ENCODE assay signal across 23 cellular contexts in the genomic region with DNA sequence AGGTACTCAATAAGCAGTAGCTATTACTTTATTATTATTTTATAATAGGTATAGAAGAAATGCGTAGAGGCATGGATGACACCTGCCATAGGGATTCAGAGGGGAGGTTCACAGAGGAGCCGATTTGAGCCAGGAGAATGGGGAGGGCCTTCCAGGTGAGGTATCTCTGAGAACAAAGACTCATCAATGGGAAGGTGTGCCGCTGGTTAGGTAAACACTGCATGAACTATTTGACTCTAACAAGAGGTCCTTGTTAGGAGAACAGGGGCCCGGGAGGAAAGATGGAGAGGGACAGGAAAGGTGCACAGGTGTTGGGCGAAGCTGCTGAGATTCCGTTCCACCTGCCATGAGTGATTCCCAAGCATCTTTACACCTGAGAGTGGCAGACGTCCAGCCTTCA. TPM values are rescaled to one million over a fixed set of nuclear protein-coding genes. Genes with fewer than 3 reads are reported as not detected.
"Had no signal": no experiment of that assay in that cellular context is flagged by ENCODE, and none has a peak within 500 bp of the region (broad histone marks: within the 10 kb centered on the region; RNA-seq: fewer than 3 reads in every experiment).

No MANE protein-coding gene starts in this region.

- H3K4me1 ChIP-seq: colonic mucosa, tibial artery had no signal

- H3K27ac Mint-ChIP-seq: nephron progenitor cell had no signal

- H3K36me3 ChIP-seq: brain microvascular endothelial cell, colonic mucosa, gastrocnemius medialis, left ventricle myocardium inferior, tibial artery had no signal

- H3K4me3 Mint-ChIP-seq: activated T-cell treated with anti-CD3 and anti-CD28 coated beads, Interleukin-2, amount 50 U/mL, for 4 hours; nephron progenitor cell had no signal

- ATAC-seq: activated CD4-positive, CD25-positive, alpha-beta regulatory T cell treated with anti-CD3 and anti-CD28 coated beads, Interleukin-2, amount 50 U/mL, for 24 hours; activated T-cell treated with anti-CD3 and anti-CD28 coated beads, Interleukin-2, amount 50 U/mL, for 4 hours; gastrocnemius medialis had no signal

- DNase-seq: activated CD4-positive, alpha-beta T cell treated with anti-CD3 and anti-CD28 coated beads, Interleukin-2, amount 50 U/mL, for 1 hour; activated CD8-positive, alpha-beta memory T cell treated with anti-CD3 and anti-CD28 coated beads, Interleukin-2, amount 50 U/mL, for 4 hours; activated naive CD4-positive, alpha-beta T cell treated with anti-CD3 and anti-CD28 coated beads, Interleukin-2, amount 50 U/mL, for 16 hours; activated T-cell treated with anti-CD3 and anti-CD28 coated beads, Interleukin-2, amount 50 U/mL, for 4 hours; aorta; brain microvascular endothelial cell; central memory CD4-positive, alpha-beta T cell; colonic mucosa; gastrocnemius medialis; head of caudate nucleus; left ventricle myocardium inferior; mammary epithelial cell; nephron progenitor cell; nucleus accumbens; posterior cingulate gyrus; stimulated activated CD4-positive, alpha-beta T cell treated with anti-CD3 and anti-CD28 coated beads, Interleukin-12 subunit alpha, Interleukin-12 subunit beta, amount 100 ng/mL, for 4 hours; stimulated activated CD4-positive, alpha-beta T cell treated with anti-CD3 and anti-CD28 coated beads, Interleukin-1b, Interleukin-23, amount 100 ng/mL, for 48 hours; stimulated activated CD8-positive, alpha-beta memory T cell treated with anti-CD3 and anti-CD28 coated beads, Interleukin-4, amount 100 ng/mL, for 48 hours; stimulated activated naive CD4-positive, alpha-beta T cell; tibial artery had no signal

- H3K27me3 ChIP-seq: brain microvascular endothelial cell, colonic mucosa, gastrocnemius medialis, tibial artery had no signal

- H3K4me3 ChIP-seq: colonic mucosa, gastrocnemius medialis, left ventricle myocardium inferior, tibial artery had no signal

- H3K9me3 Mint-ChIP-seq: activated T-cell treated with anti-CD3 and anti-CD28 coated beads, Interleukin-2, amount 50 U/mL, for 4 hours; nephron progenitor cell had no signal

- H3K9me3 ChIP-seq: colonic mucosa, gastrocnemius medialis, left ventricle myocardium inferior, tibial artery had no signal

- H3K27ac ChIP-seq: brain microvascular endothelial cell, colonic mucosa, gastrocnemius medialis, left ventricle myocardium inferior, tibial artery had no signal

RNA-seq across cellular contexts. Expression of gene TMEM273, which starts 41.8 kb away (rescaled TPM):
- total RNA-seq: epithelial cell of proximal tubule, mammary epithelial cell, renal cortical epithelial cell had no signal
